21 cellular contexts compared by ENCODE assay signal in genomic region chr2:128302744-128303067, GRCh38. TPM values are rescaled to one million over a fixed set of nuclear protein-coding genes. Genes with fewer than 3 reads are reported as not detected.
A peak's percentile ranks its signal among the peaks of the same experiment; 100 is the strongest.
DNase-seq lines count a peak whose midpoint lies in the region; TF ChIP-seq lines count a peak whose summit lies in the region.
"Had no signal": no experiment of that assay in that cellular context is flagged by ENCODE, and none has a peak within 500 bp of the region (broad histone marks: within the 10 kb centered on the region; RNA-seq: fewer than 3 reads in every experiment).

No MANE protein-coding gene starts in this region.

- TF ChIP-seq EP300 in esophagus muscularis mucosa (IDR thresholded peaks at IDR 0.05), result no peak

- H3K4me3 Mint-ChIP-seq in osteocyte (ENCODE audit: unreplicated experiment), result no peak overlapping the region
- H3K4me3 Mint-ChIP-seq in activated T-cell treated with anti-CD3 and anti-CD28 coated beads, Interleukin-2, amount 50 U/mL, for 24 hours, result no peak overlapping the region

- peaks cover 77% of the 10 kb centered on the region for H3K4me1 Mint-ChIP-seq in osteocyte (ENCODE audit: unreplicated experiment)
- H3K4me1 Mint-ChIP-seq in activated T-cell treated with anti-CD3 and anti-CD28 coated beads, Interleukin-2, amount 50 U/mL, for 24 hours (ENCODE audit: low read depth), result peaks cover 5% of the 10 kb centered on the region

- no peak overlapping the region for H3K4me3 ChIP-seq in BLaER1
- no peak overlapping the region for H3K4me3 ChIP-seq in OCI-LY3 (ENCODE audit: low read length)
- no peak overlapping the region for H3K4me3 ChIP-seq in esophagus muscularis mucosa
- H3K4me3 ChIP-seq: left lung, skin epidermis had no signal

- H3K4me1 ChIP-seq in BLaER1, result peaks cover 83% of the 10 kb centered on the region
- peaks cover 41% of the 10 kb centered on the region for H3K4me1 ChIP-seq in OCI-LY3 (ENCODE audit: low read length)
- H3K4me1 ChIP-seq in esophagus muscularis mucosa, result peaks cover 45 to 84% (median 67%) of the 10 kb centered on the region in 4 donors

- H3K4me2 ChIP-seq in BLaER1 (peak overlapping the region; percentile 80), OCI-LY3 (ENCODE audit: low read length) (peak overlapping the region; percentile 25; the same call in 1 of the 2 replicates)

- H3K27me3 ChIP-seq in BLaER1, result no peaks in the 10 kb centered on the region
- H3K27me3 ChIP-seq in OCI-LY3 (ENCODE audit: low read depth, low read length), result no peaks in the 10 kb centered on the region
- H3K27me3 ChIP-seq in esophagus muscularis mucosa, result no peaks in the 10 kb centered on the region
- H3K27me3 ChIP-seq: left lung had no signal

- intact Hi-C loops in esophagus muscularis mucosa (cut with DNase I), result loop anchor here (10.0 kb wide), 1 partner anchor 68 kb away; no protein-coding TSS in a partner anchor

- H3K79me2 ChIP-seq in OCI-LY3 (ENCODE audit: low read length), result peaks cover 71% of the 10 kb centered on the region

- H4K20me1 ChIP-seq in BLaER1 (peaks cover 100% of the 10 kb centered on the region), OCI-LY3 (ENCODE audit: insufficient read depth, low read length) (peaks cover 99% of the 10 kb centered on the region)

- H2AFZ ChIP-seq in OCI-LY3 (ENCODE audit: low read depth, low read length), result no peak overlapping the region
- H2AFZ ChIP-seq: parathyroid adenoma had no signal

- H3K36me3 Mint-ChIP-seq in osteocyte (ENCODE audit: unreplicated experiment), result peaks cover 2% of the 10 kb centered on the region
- peaks cover 6% of the 10 kb centered on the region for H3K36me3 Mint-ChIP-seq in activated T-cell treated with anti-CD3 and anti-CD28 coated beads, Interleukin-2, amount 50 U/mL, for 24 hours (ENCODE audit: low read depth)
- H3K36me3 Mint-ChIP-seq: IgD-negative memory B cell had no signal

- 0 out of 2 replicates have a peak, but pooled peaks cover 6% of the 10 kb centered on the region for H3K9me3 ChIP-seq in BLaER1
- no peaks in the 10 kb centered on the region for H3K9me3 ChIP-seq in OCI-LY3 (ENCODE audit: insufficient read depth, low read length)
- H3K9me3 ChIP-seq in esophagus muscularis mucosa, result no peaks in the 10 kb centered on the region
- H3K9me3 ChIP-seq: left lung had no signal

- H3K9me3 Mint-ChIP-seq in osteocyte (ENCODE audit: unreplicated experiment), result no peaks in the 10 kb centered on the region
- peaks cover 3% of the 10 kb centered on the region for H3K9me3 Mint-ChIP-seq in activated T-cell treated with anti-CD3 and anti-CD28 coated beads, Interleukin-2, amount 50 U/mL, for 24 hours

- no peaks in the 10 kb centered on the region for H3K27me3 Mint-ChIP-seq in osteocyte (ENCODE audit: unreplicated experiment)
- no peaks in the 10 kb centered on the region for H3K27me3 Mint-ChIP-seq in activated T-cell treated with anti-CD3 and anti-CD28 coated beads, Interleukin-2, amount 50 U/mL, for 24 hours
- H3K27me3 Mint-ChIP-seq: IgD-negative memory B cell had no signal

- H3K9ac ChIP-seq in BLaER1 (peak overlapping the region; percentile 47; the same call in 1 of the 2 replicates), OCI-LY3 (ENCODE audit: low read length) (no peak overlapping the region)
- H3K9ac ChIP-seq: parathyroid adenoma had no signal

- DNase-seq in esophagus muscularis mucosa (ENCODE audit: extremely low spot score), result no peak
- DNase-seq in osteocyte (ENCODE audit: extremely low spot score, unreplicated experiment), result no peak
- no peak for DNase-seq in activated T-cell treated with anti-CD3 and anti-CD28 coated beads, Interleukin-2, amount 50 U/mL, for 24 hours
- no peak for DNase-seq in DMS153 (lab: John Stamatoyannopoulos, UW)
- no peak for DNase-seq in OCI-M1 (lab: John Stamatoyannopoulos, UW)
- no peak for DNase-seq in LoVo (ENCODE audit: low spot score)
- DNase-seq: activated CD4-positive, alpha-beta T cell treated with anti-CD3 and anti-CD28 coated beads, Interleukin-2, amount 50 U/mL, for 48 hours; activated naive CD4-positive, alpha-beta T cell treated with anti-CD3 and anti-CD28 coated beads, Interleukin-2, amount 50 U/mL, for 16 hours; activated T-cell treated with anti-CD3 and anti-CD28 coated beads, Interleukin-2, amount 50 U/mL, for 1 hour; cortex of kidney; MV-4-11; NCI-H1930; NK-92 treated with Interleukin-12 subunit alpha and Interleukin-12 subunit beta, amount 100 ng/mL, for 24 hours; SHP77; T-helper 1 cell had no signal

- H3K36me3 ChIP-seq in BLaER1 (peaks cover 35% of the 10 kb centered on the region), OCI-LY3 (replicated peaks; ENCODE audit: low read depth, low read length) (no peaks in the 10 kb centered on the region), esophagus muscularis mucosa (no peaks in the 10 kb centered on the region)
- H3K36me3 ChIP-seq: left lung had no signal

- no peak for TF ChIP-seq POLR2A in esophagus muscularis mucosa (IDR thresholded peaks at IDR 0.05; ENCODE audit: low read depth)

- no peak for TF ChIP-seq CTCF in OCI-LY3 (IDR thresholded peaks at IDR 0.05; ENCODE audit: low read depth, low read length)
- TF ChIP-seq CTCF in esophagus muscularis mucosa (IDR thresholded peaks at IDR 0.05), result no peak
- TF ChIP-seq CTCF in osteocyte (IDR thresholded peaks at IDR 0.05), result no peak

- WGBS in esophagus muscularis mucosa, result 93% methylated on average over 5 of the region's 8 CpGs

- H3K27ac ChIP-seq in BLaER1 (peak overlapping the region; percentile 70), OCI-LY3 (ENCODE audit: low read length) (no peak overlapping the region), esophagus muscularis mucosa (replicated peaks in 1 of 4) (peak overlapping the region in 3 of 4 donors; percentile 52 to 76 (median 75))
- H3K27ac ChIP-seq: left lung, parathyroid adenoma had no signal

- peak overlapping the region; percentile 92 for H3K27ac Mint-ChIP-seq in osteocyte (ENCODE audit: unreplicated experiment)
- H3K27ac Mint-ChIP-seq in activated T-cell treated with anti-CD3 and anti-CD28 coated beads, Interleukin-2, amount 50 U/mL, for 24 hours, result no peak overlapping the region
- H3K27ac Mint-ChIP-seq: IgD-negative memory B cell had no signal

RNA-seq across cellular contexts. Expression of gene HS6ST1, which starts 16.0 kb away (rescaled TPM):
- total RNA-seq in esophagus muscularis mucosa, result 10 to 100 TPM; 17.4 to 62.2 (median 38.5) TPM
- total RNA-seq in osteocyte, result 42.6 and 43.0 TPM in 2 replicates
